Comparison of ENCODE assay signal across 1 cellular context in genomic region chr1:26482921-26483320, GRCh38.
A peak's percentile ranks its signal among the peaks of the same experiment; 100 is the strongest.
TF ChIP-seq lines count a peak whose summit lies in the region.

No MANE protein-coding gene starts in this region.

TF ChIP-seq in HEK293, 187 proteins besides CTCF, POLR2A, EP300 and RAD21:
- TF ChIP-seq ATF2 (tag by site-specific recombination; IDR thresholded peaks at IDR 0.05; ENCODE audit: low read depth) (peak; percentile 82; the same call in 1 of the 2 replicates), PRDM2 (tag by site-specific recombination; IDR thresholded peaks at IDR 0.05; ENCODE audit: borderline replicate concordance) (no peak), ZNF629 (tag by site-specific recombination; IDR thresholded peaks at IDR 0.05) (peak; percentile 88), ZBTB21 (tag by site-specific recombination; IDR thresholded peaks at IDR 0.05) (peak; percentile 86), ZNF354C (tag by site-specific recombination; IDR thresholded peaks at IDR 0.05; ENCODE audit: borderline replicate concordance, low read depth) (no peak), ZSCAN4 (tag by site-specific recombination; IDR thresholded peaks at IDR 0.05) (0 out of 2 replicates have a peak, but pooled peaks have one; percentile 7), SP7 (tag by site-specific recombination; IDR thresholded peaks at IDR 0.05) (0 out of 2 replicates have a peak, but pooled peaks have one; percentile 21)
TF ChIP-seq in HEK293: peak in this region for 5.
